Comparison of ENCODE assay signal across 13 cellular contexts in the genomic region with DNA sequence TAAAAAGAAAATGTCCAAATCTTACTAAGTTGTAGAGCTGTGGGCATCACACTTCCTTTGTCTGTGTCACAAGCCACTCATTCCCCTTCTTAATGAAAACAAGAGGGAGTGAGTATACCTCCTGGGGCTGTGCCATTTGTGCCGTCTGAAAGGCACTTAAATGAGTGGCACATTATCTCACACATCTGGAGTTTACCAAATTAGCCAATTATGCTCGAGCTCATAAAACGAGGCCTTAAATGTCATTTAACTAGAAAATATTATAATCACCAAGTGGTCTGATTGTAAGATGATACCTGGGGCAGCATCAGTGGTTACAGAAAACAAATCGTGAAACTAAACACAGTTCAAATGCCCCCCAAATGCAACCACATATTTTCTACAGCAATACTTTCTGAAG.
"Had no signal": no experiment of that assay in that cellular context is flagged by ENCODE, and none has a peak within 500 bp of the region (broad histone marks: within the 10 kb centered on the region; RNA-seq: fewer than 3 reads in every experiment).

No MANE protein-coding gene starts in this region.

- H3K27me3 ChIP-seq: right lobe of liver had no signal

- ATAC-seq: right lobe of liver had no signal

- H3K4me3 ChIP-seq: dorsolateral prefrontal cortex, lung, prostate gland, right lobe of liver, thoracic aorta had no signal

- H3K36me3 ChIP-seq: prostate gland, right lobe of liver, thoracic aorta, WERI-Rb-1 had no signal

- H3K4me1 ChIP-seq: prostate gland, right lobe of liver had no signal

- H3K9me3 ChIP-seq: prostate gland, right lobe of liver, thoracic aorta had no signal

- DNase-seq: activated CD4-positive, alpha-beta T cell treated with anti-CD3 and anti-CD28 coated beads, Interleukin-2, amount 50 U/mL, for 48 hours; activated naive CD4-positive, alpha-beta T cell treated with anti-CD3 and anti-CD28 coated beads, Interleukin-2, amount 10 ng/mL, durations not matched to agents 7 days and 5 days; dorsolateral prefrontal cortex; endodermal cell; erythroblast; islet precursor cell; midbrain; right lobe of liver; stimulated activated CD4-positive, alpha-beta T cell treated with anti-CD3 and anti-CD28 coated beads, Interleukin-1b, Interleukin-23, amount 100 ng/mL, for 48 hours; WERI-Rb-1 had no signal

- H3K27ac ChIP-seq: dorsolateral prefrontal cortex, prostate gland, right lobe of liver, thoracic aorta, WERI-Rb-1 had no signal
